Comparison of ENCODE assay signal across 1 cellular context in genomic region chr4:6852582-6852981, GRCh38.
TF ChIP-seq lines count a peak whose summit lies in the region.

No MANE protein-coding gene starts in this region.

TF ChIP-seq in K562, 482 proteins besides CTCF, POLR2A, EP300 and RAD21 (continued from another document):
- TF ChIP-seq CTCFL (IDR thresholded peaks at IDR 0.05; ENCODE audit: borderline replicate concordance, insufficient read depth, low read depth, low read length, poor library complexity, severe bottlenecking) (no peak), XRCC4 (IDR thresholded peaks at IDR 0.05; ENCODE audit: extremely low read depth, insufficient read depth, insufficient read length) (no peak), CREB3 (tag; conservative IDR thresholded peaks at IDR 0.05; ENCODE audit: low read depth) (no peak), AFF4 (CRISPR knock-in tag; IDR thresholded peaks at IDR 0.05) (no peak), POLR2B (IDR thresholded peaks at IDR 0.05; ENCODE audit: low read depth, partially characterized antibody) (no peak), ZNF583 (CRISPR knock-in tag; IDR thresholded peaks at IDR 0.05) (no peak), CEBPB (tag; IDR thresholded peaks at IDR 0.05) (0 out of 2 replicates have a peak, but pooled peaks have one; percentile 16), RFX5 (IDR thresholded peaks at IDR 0.05; ENCODE audit: low read depth, low read length) (no peak), SRSF9 (IDR thresholded peaks at IDR 0.05; ENCODE audit: borderline replicate concordance, low read depth, low read length) (no peak)
- TF ChIP-seq, protein P1, sequence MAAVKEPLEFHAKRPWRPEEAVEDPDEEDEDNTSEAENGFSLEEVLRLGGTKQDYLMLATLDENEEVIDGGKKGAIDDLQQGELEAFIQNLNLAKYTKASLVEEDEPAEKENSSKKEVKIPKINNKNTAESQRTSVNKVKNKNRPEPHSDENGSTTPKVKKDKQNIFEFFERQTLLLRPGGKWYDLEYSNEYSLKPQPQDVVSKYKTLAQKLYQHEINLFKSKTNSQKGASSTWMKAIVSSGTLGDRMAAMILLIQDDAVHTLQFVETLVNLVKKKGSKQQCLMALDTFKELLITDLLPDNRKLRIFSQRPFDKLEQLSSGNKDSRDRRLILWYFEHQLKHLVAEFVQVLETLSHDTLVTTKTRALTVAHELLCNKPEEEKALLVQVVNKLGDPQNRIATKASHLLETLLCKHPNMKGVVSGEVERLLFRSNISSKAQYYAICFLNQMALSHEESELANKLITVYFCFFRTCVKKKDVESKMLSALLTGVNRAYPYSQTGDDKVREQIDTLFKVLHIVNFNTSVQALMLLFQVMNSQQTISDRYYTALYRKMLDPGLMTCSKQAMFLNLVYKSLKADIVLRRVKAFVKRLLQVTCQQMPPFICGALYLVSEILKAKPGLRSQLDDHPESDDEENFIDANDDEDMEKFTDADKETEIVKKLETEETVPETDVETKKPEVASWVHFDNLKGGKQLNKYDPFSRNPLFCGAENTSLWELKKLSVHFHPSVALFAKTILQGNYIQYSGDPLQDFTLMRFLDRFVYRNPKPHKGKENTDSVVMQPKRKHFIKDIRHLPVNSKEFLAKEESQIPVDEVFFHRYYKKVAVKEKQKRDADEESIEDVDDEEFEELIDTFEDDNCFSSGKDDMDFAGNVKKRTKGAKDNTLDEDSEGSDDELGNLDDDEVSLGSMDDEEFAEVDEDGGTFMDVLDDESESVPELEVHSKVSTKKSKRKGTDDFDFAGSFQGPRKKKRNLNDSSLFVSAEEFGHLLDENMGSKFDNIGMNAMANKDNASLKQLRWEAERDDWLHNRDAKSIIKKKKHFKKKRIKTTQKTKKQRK (IDR thresholded peaks at IDR 0.05; ENCODE audit: borderline replicate concordance, low read depth, low read length) = no peak
- TF ChIP-seq, protein P2, sequence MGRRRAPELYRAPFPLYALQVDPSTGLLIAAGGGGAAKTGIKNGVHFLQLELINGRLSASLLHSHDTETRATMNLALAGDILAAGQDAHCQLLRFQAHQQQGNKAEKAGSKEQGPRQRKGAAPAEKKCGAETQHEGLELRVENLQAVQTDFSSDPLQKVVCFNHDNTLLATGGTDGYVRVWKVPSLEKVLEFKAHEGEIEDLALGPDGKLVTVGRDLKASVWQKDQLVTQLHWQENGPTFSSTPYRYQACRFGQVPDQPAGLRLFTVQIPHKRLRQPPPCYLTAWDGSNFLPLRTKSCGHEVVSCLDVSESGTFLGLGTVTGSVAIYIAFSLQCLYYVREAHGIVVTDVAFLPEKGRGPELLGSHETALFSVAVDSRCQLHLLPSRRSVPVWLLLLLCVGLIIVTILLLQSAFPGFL (CRISPR knock-in tag; IDR thresholded peaks at IDR 0.05) = no peak
- TF ChIP-seq, protein P3, sequence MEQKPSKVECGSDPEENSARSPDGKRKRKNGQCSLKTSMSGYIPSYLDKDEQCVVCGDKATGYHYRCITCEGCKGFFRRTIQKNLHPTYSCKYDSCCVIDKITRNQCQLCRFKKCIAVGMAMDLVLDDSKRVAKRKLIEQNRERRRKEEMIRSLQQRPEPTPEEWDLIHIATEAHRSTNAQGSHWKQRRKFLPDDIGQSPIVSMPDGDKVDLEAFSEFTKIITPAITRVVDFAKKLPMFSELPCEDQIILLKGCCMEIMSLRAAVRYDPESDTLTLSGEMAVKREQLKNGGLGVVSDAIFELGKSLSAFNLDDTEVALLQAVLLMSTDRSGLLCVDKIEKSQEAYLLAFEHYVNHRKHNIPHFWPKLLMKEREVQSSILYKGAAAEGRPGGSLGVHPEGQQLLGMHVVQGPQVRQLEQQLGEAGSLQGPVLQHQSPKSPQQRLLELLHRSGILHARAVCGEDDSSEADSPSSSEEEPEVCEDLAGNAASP (IDR thresholded peaks at IDR 0.05) = no peak
